ENCODE assay signal across 19 cellular contexts in genomic region chr16:67201411-67202345, GRCh38. TPM values are rescaled to one million over a fixed set of nuclear protein-coding genes. Genes with fewer than 3 reads are reported as not detected.
"Had no signal": no experiment of that assay in that cellular context is flagged by ENCODE, and none has a peak within 500 bp of the region (broad histone marks: within the 10 kb centered on the region; RNA-seq: fewer than 3 reads in every experiment).

No MANE protein-coding gene starts in this region.

- H3K27ac Mint-ChIP-seq: naive thymus-derived CD4-positive, alpha-beta T cell; nephron progenitor cell had no signal

- FAIRE-seq: endometrium, frontal cortex had no signal

- ATAC-seq: esophagus mucosa; heart left ventricle; naive thymus-derived CD4-positive, alpha-beta T cell had no signal

- H3K27ac ChIP-seq: heart left ventricle, neutrophil, sigmoid colon, skin epidermis, stomach, thoracic aorta, transverse colon had no signal

- H3K27me3 ChIP-seq: heart left ventricle, neutrophil, sigmoid colon, stomach, transverse colon had no signal

- H3K4me3 Mint-ChIP-seq: naive thymus-derived CD4-positive, alpha-beta T cell; nephron progenitor cell had no signal

- H3K9me3 Mint-ChIP-seq: naive thymus-derived CD4-positive, alpha-beta T cell; nephron progenitor cell had no signal

- H3K27me3 Mint-ChIP-seq: naive thymus-derived CD4-positive, alpha-beta T cell had no signal

- DNase-seq: cortex of kidney; effector memory CD4-positive, alpha-beta T cell; hippocampal formation; kidney glomerular epithelial cell; naive thymus-derived CD4-positive, alpha-beta T cell; nephron progenitor cell; sigmoid colon; stimulated activated naive CD4-positive, alpha-beta T cell; stomach; substantia nigra; transverse colon had no signal

- H3K9me3 ChIP-seq: heart left ventricle, neutrophil, sigmoid colon, stomach, thoracic aorta, transverse colon had no signal

- H3K4me3 ChIP-seq: heart left ventricle, sigmoid colon, skin epidermis, stomach, thoracic aorta, transverse colon had no signal

RNA-seq across cellular contexts. Expression of gene EXOC3L1, which starts 11.7 kb away (rescaled TPM):
- total RNA-seq: osteocyte had no signal
- polyA plus RNA-seq: naive thymus-derived CD4-positive, alpha-beta T cell had no signal
